8 cellular contexts compared by ENCODE assay signal in genomic region chr1:227734546-227734857, GRCh38. TPM values are rescaled to one million over a fixed set of nuclear protein-coding genes. Genes with fewer than 3 reads are reported as not detected.
DNase-seq lines count a peak whose midpoint lies in the region; ATAC-seq and TF ChIP-seq lines count a peak whose summit lies in the region.

No MANE protein-coding gene starts in this region.

- peak overlapping the region; percentile 73 to 99 (median 93) for H3K4me3 ChIP-seq in heart left ventricle
- H3K4me3 ChIP-seq in esophagus squamous epithelium, result peak overlapping the region; percentile 88 to 97 (median 94)
- H3K4me3 ChIP-seq in prostate gland, result peak overlapping the region; percentile 90 to 93

- no peak for TF ChIP-seq POLR2A in heart left ventricle (IDR thresholded peaks at IDR 0.05)
- no peak for TF ChIP-seq POLR2A in esophagus squamous epithelium (IDR thresholded peaks at IDR 0.05)
- no peak for TF ChIP-seq POLR2A in prostate gland (IDR thresholded peaks at IDR 0.05)

- DNase-seq in heart left ventricle (no peak), Right ventricle myocardium superior (no peak), RPMI8226 (peak; percentile 36), esophagus squamous epithelium (lab: John Stamatoyannopoulos, UW) (no peak), prostate gland (ENCODE audit: low spot score) (no peak), inferior parietal cortex (ENCODE audit: extremely low spot score) (no peak), GM19238 (ENCODE audit: insufficient read length, low spot score) (no peak)

- H3K4me1 ChIP-seq in heart left ventricle (peaks cover 0 to 50% (median 30%) of the 10 kb centered on the region in 12 donors), esophagus squamous epithelium (peaks cover 19 to 55% (median 31%) of the 10 kb centered on the region in 3 donors), prostate gland (replicated peaks) (no peaks in the 10 kb centered on the region)

- ATAC-seq in heart left ventricle (no peak), Right ventricle myocardium superior (ENCODE audit: poor library complexity) (no peak), GM18520 (IDR thresholded peaks at IDR 0.05; ENCODE audit: unreplicated experiment) (no peak)

- H3K27me3 ChIP-seq in heart left ventricle (no peaks in the 10 kb centered on the region), esophagus squamous epithelium (no peaks in the 10 kb centered on the region), prostate gland (replicated peaks; ENCODE audit: insufficient read depth) (no peaks in the 10 kb centered on the region)

- H3K27ac ChIP-seq in heart left ventricle, result peak overlapping the region in 11 of 12 donors; percentile 66 to 95 (median 89)
- H3K27ac ChIP-seq in esophagus squamous epithelium, result peak overlapping the region; percentile 86 to 93 (median 92)
- peak overlapping the region; percentile 83 to 89 for H3K27ac ChIP-seq in prostate gland

- peaks cover 0 to 27% (median 23%) of the 10 kb centered on the region in 9 donors for H3K36me3 ChIP-seq in heart left ventricle
- H3K36me3 ChIP-seq in esophagus squamous epithelium, result peaks cover 0 to 27% (median 12%) of the 10 kb centered on the region in 3 donors
- H3K36me3 ChIP-seq in prostate gland, result peaks cover 0 to 3% of the 10 kb centered on the region in 2 donors

- TF ChIP-seq CTCF in heart left ventricle (IDR thresholded peaks at IDR 0.05) (no peak), esophagus squamous epithelium (IDR thresholded peaks at IDR 0.05) (no peak), prostate gland (IDR thresholded peaks at IDR 0.05) (no peak)

- intact Hi-C loops in heart left ventricle (cut with DNase I) (loop anchor here in 3 of 10 donors (5.0 to 10.0 kb wide), 2 partner anchors 170 to 172 kb away; partner anchors contain the start of gene ZNF678 (in 3 of the 3)), Right ventricle myocardium superior (cut with DNase I) (no loop called here), esophagus squamous epithelium (cut with DNase I) (no loop called here), prostate gland (cut with DNase I) (loop anchor here (2.0 kb wide), 1 partner anchor 22 kb away; no protein-coding TSS in a partner anchor)

- H3K9me3 ChIP-seq in heart left ventricle, result no peaks in the 10 kb centered on the region
- H3K9me3 ChIP-seq in esophagus squamous epithelium, result no peaks in the 10 kb centered on the region
- H3K9me3 ChIP-seq in prostate gland, result no peaks in the 10 kb centered on the region

- 3 to 4% (median 4%) methylated on average over 9 to 10 of the region's 10 CpGs for WGBS in heart left ventricle, 4 donors
- WGBS in esophagus squamous epithelium, 2 donors, result 0 to 7% methylated on average over 6 of the region's 10 CpGs
- 2% methylated on average over 10 of the region's 10 CpGs for WGBS in prostate gland

RNA-seq across cellular contexts. Expression of gene JMJD4, which starts 0.6 kb away (rescaled TPM):
- total RNA-seq in heart left ventricle (10 to 100 TPM in 7 of 9 donors, 1 to 10 TPM in 2; 7.8 to 14.1 (median 11.5) TPM), Right ventricle myocardium superior (6.6 TPM), esophagus squamous epithelium (10 to 100 TPM; 13.4 to 20.0 (median 16.7) TPM), prostate gland (10 to 100 TPM; 29.8 to 38.3 TPM)
- polyA plus RNA-seq in heart left ventricle, result 10 to 100 TPM in 1 of 2 donors, 1 to 10 TPM in 1; 7.9 to 12.6 TPM

RNA-seq across cellular contexts. Expression of gene SNAP47, which starts 0.7 kb away (rescaled TPM):
- total RNA-seq in heart left ventricle (100 to 1,000 TPM in 1 of 9 donors, 10 to 100 TPM in 8; 24.7 to 106 (median 37.9) TPM), Right ventricle myocardium superior (23.6 TPM), esophagus squamous epithelium (10 to 100 TPM; 11.3 to 28.5 (median 20.2) TPM), prostate gland (10 to 100 TPM; 51.6 to 74.7 TPM)
- polyA plus RNA-seq in heart left ventricle, result 10 to 100 TPM; 22.1 to 32.5 TPM
